ENCODE assay signal across 9 cellular contexts in genomic region chr16:85171004-85171808, GRCh38. TPM values are rescaled to one million over a fixed set of nuclear protein-coding genes. Genes with fewer than 3 reads are reported as not detected.
DNase-seq lines count a peak whose midpoint lies in the region; ATAC-seq, FAIRE-seq and TF ChIP-seq lines count a peak whose summit lies in the region.
"Had no signal": no experiment of that assay in that cellular context is flagged by ENCODE, and none has a peak within 500 bp of the region (broad histone marks: within the 10 kb centered on the region; RNA-seq: fewer than 3 reads in every experiment).

No MANE protein-coding gene starts in this region.

- H3K4me1 Mint-ChIP-seq in activated naive CD8-positive, alpha-beta T cell treated with anti-CD3 and anti-CD28 coated beads, Interleukin-2, amount 10 ng/mL, durations not matched to agents 7 days and 5 days = no peaks in the 10 kb centered on the region

- H3K27me3 ChIP-seq in H7 (ENCODE audit: control insufficient read depth, insufficient read depth, low read length) (peaks cover 11% of the 10 kb centered on the region), keratinocyte (ENCODE audit: control insufficient read depth, extremely low read depth, insufficient read depth, low read length) (peaks cover 11% of the 10 kb centered on the region), skeletal muscle tissue (ENCODE audit: control insufficient read depth in 3 of 3, insufficient read depth in 3 of 3, low read length in 3 of 3) (no peaks in the 10 kb centered on the region)

- no peaks in the 10 kb centered on the region for H3K9me3 Mint-ChIP-seq in activated naive CD8-positive, alpha-beta T cell treated with anti-CD3 and anti-CD28 coated beads, Interleukin-2, amount 10 ng/mL, durations not matched to agents 7 days and 5 days

- peak; percentile 66 for DNase-seq in H7
- no peak for DNase-seq in activated naive CD8-positive, alpha-beta T cell treated with anti-CD3 and anti-CD28 coated beads, Interleukin-2, amount 10 ng/mL, durations not matched to agents 7 days and 5 days
- DNase-seq in keratinocyte (ENCODE audit: low read depth, low spot score) = no peak
- no peak for DNase-seq in kidney glomerular epithelial cell (lab: John Stamatoyannopoulos, UW)
- DNase-seq in cerebellum (ENCODE audit: low spot score) = no peak
- no peak for DNase-seq in HT-29 (ENCODE audit: low spot score)
- DNase-seq in Kasumi-1 (lab: John Stamatoyannopoulos, UW) = no peak
- DNase-seq: NCI-H1105 had no signal

- dilution Hi-C loops in keratinocyte (cut with MboI; ENCODE audit: extremely low pct_ligation_motif_present, low sequenced_read_pairs) = no loop called here

- POLR2A ChIA-PET in activated naive CD8-positive, alpha-beta T cell treated with anti-CD3 and anti-CD28 coated beads, Interleukin-2, amount 10 ng/mL, durations not matched to agents 7 days and 5 days (lab: Charles Lee) = interaction anchor here (0.5 kb wide), 1 partner anchor 229 kb away, joined by 4 read pairs; no protein-coding TSS in a partner anchor

- H3K4me1 ChIP-seq in keratinocyte (ENCODE audit: control insufficient read depth, extremely low read depth, insufficient read depth, low read length) (peaks cover 36% of the 10 kb centered on the region), skeletal muscle tissue (ENCODE audit: control insufficient read depth in 3 of 3, insufficient read depth in 3 of 3, low read length in 3 of 3) (peaks cover 65 to 83% (median 81%) of the 10 kb centered on the region in 3 donors)

- peaks cover 4% of the 10 kb centered on the region for H3K79me2 ChIP-seq in keratinocyte (ENCODE audit: control insufficient read depth, insufficient read depth, low read length)

- ATAC-seq in activated naive CD8-positive, alpha-beta T cell treated with anti-CD3 and anti-CD28 coated beads, Interleukin-2, amount 10 ng/mL, durations not matched to agents 7 days and 5 days (ENCODE audit: low read depth) = no peak

- TF ChIP-seq CTCF in keratinocyte (optimal IDR thresholded peaks at IDR 0.05 in 1 of 3, IDR thresholded peaks at IDR 0.05 in 1 of 3, conservative IDR thresholded peaks at IDR 0.05 in 1 of 3; ENCODE audit: extremely low read depth in 1 of 3, insufficient read depth in 2 of 3, low read length in 3 of 3) = no peak

- peaks cover 66% of the 10 kb centered on the region for H3K27me3 Mint-ChIP-seq in activated naive CD8-positive, alpha-beta T cell treated with anti-CD3 and anti-CD28 coated beads, Interleukin-2, amount 10 ng/mL, durations not matched to agents 7 days and 5 days

- no peak overlapping the region for H2AFZ ChIP-seq in keratinocyte (ENCODE audit: control insufficient read depth, low read length)

- no peaks in the 10 kb centered on the region for H3K36me3 Mint-ChIP-seq in activated naive CD8-positive, alpha-beta T cell treated with anti-CD3 and anti-CD28 coated beads, Interleukin-2, amount 10 ng/mL, durations not matched to agents 7 days and 5 days

- H3K27ac ChIP-seq in keratinocyte (ENCODE audit: control insufficient read depth, insufficient read depth, low read length) (no peak overlapping the region), skeletal muscle tissue (ENCODE audit: low read depth, low read length) (peak overlapping the region; percentile 73)

- H3K4me2 ChIP-seq in keratinocyte (ENCODE audit: control insufficient read depth, extremely low read depth, insufficient read depth, low read depth, low read length) = peak overlapping the region; percentile 65

- H3K9ac ChIP-seq in keratinocyte (ENCODE audit: control insufficient read depth, extremely low read depth, insufficient read depth, low read length) (no peak overlapping the region), skeletal muscle tissue (ENCODE audit: low read depth in 1 of 3, low read length in 3 of 3) (peak overlapping the region; percentile 69 to 83 (median 73))

- no peak for FAIRE-seq in keratinocyte (lab: Jason Lieb, UNC)

- H3K9me3 ChIP-seq in keratinocyte (ENCODE audit: control insufficient read depth, low read depth, low read length) (no peaks in the 10 kb centered on the region), skeletal muscle tissue (ENCODE audit: control insufficient read depth in 3 of 3, low read length in 3 of 3) (no peaks in the 10 kb centered on the region)

- H3K4me3 Mint-ChIP-seq in activated naive CD8-positive, alpha-beta T cell treated with anti-CD3 and anti-CD28 coated beads, Interleukin-2, amount 10 ng/mL, durations not matched to agents 7 days and 5 days = peak overlapping the region; percentile 44

- H3K36me3 ChIP-seq in H7 (replicated peaks; ENCODE audit: control insufficient read depth, insufficient read depth, low read length) (no peaks in the 10 kb centered on the region), keratinocyte (ENCODE audit: control insufficient read depth in 2 of 2, extremely low read depth in 1 of 2, insufficient read depth in 2 of 2, low read length in 2 of 2) (no peaks in the 10 kb centered on the region), skeletal muscle tissue (ENCODE audit: control insufficient read depth in 3 of 3, insufficient read depth in 3 of 3, low read length in 3 of 3) (no peaks in the 10 kb centered on the region)

- H4K20me1 ChIP-seq in keratinocyte (ENCODE audit: control insufficient read depth, extremely low read depth, insufficient read depth, low read length) = no peaks in the 10 kb centered on the region

- H3K27ac Mint-ChIP-seq in activated naive CD8-positive, alpha-beta T cell treated with anti-CD3 and anti-CD28 coated beads, Interleukin-2, amount 10 ng/mL, durations not matched to agents 7 days and 5 days = no peak overlapping the region

- H3K4me3 ChIP-seq in H7 (ENCODE audit: insufficient read depth, low read depth, low read length) (no peak overlapping the region), keratinocyte (ENCODE audit: control insufficient read depth in 2 of 3, extremely low read depth in 1 of 3, insufficient read depth in 2 of 3, low read depth in 1 of 3, low read length in 3 of 3) (peak overlapping the region in 2 of 3 experiments; percentile 4 to 25), skeletal muscle tissue (ENCODE audit: low read length in 3 of 3) (peak overlapping the region; percentile 74 to 77 (median 77))

- H3K9me1 ChIP-seq in keratinocyte (ENCODE audit: control insufficient read depth, extremely low read depth, insufficient read depth, low read length) = no peaks in the 10 kb centered on the region

RNA-seq across cellular contexts. Expression of gene CIBAR2, which starts 58.9 kb away (rescaled TPM):
- total RNA-seq in H7 (2014; rRNA removed; shearing (Covaris generic)) = not detected in 2 replicates
- total RNA-seq in activated naive CD8-positive, alpha-beta T cell treated with anti-CD3 and anti-CD28 coated beads, Interleukin-2, amount 10 ng/mL, durations not matched to agents 7 days and 5 days = not detected
- polyA plus RNA-seq in keratinocyte = not detected in 3 replicates
- not detected for polyA plus RNA-seq in keratinocyte (2011; ENCODE audit: low read depth)
- not detected in 2 replicates for polyA plus RNA-seq in keratinocyte (2011; cell fraction: cytosol; rRNA removed)
- polyA plus RNA-seq in keratinocyte (2011; cell fraction: nucleus; rRNA removed) = not detected in 2 replicates
- not detected in 2 replicates for polyA plus RNA-seq in keratinocyte (2012; ENCODE audit: low replicate concordance)
- polyA minus RNA-seq in keratinocyte = not detected in 3 replicates
- not detected for polyA minus RNA-seq in keratinocyte (2011; cell fraction: cytosol; rRNA and poly(A)+ RNA removed)
- polyA minus RNA-seq in keratinocyte (2011; cell fraction: nucleus; rRNA and poly(A)+ RNA removed) = not detected in 2 replicates
- total RNA-seq in skeletal muscle tissue = not detected
- total RNA-seq in cerebellum = not detected
- total RNA-seq in HT-29 (2014; rRNA removed; shearing (Covaris generic)) = not detected in 2 replicates
